In the genomic region with DNA sequence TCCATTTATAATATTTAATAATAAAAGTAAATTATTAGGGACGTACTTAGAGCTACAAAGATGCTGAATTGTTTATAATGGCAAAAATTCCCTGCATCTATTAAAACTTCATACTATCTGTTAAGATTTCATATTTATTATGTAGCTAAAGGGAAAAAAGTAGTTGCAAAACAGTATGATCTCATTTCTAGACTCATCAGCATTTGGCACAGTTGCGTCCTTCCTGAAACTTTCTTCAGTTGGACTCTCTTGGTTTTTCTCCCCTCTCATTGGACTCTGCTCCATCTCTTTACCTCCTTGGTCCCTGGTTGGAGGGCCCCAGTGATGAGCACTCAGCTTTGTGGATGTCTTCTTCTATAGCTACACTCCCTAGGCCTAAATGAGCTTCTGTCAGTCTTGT, we compare ENCODE assay signal across 28 cellular contexts.
"Had no signal": no experiment of that assay in that cellular context is flagged by ENCODE, and none has a peak within 500 bp of the region (broad histone marks: within the 10 kb centered on the region; RNA-seq: fewer than 3 reads in every experiment).

No MANE protein-coding gene starts in this region.

- H3K36me3 ChIP-seq: pancreas, prostate gland had no signal

- H3K9me3 Mint-ChIP-seq: immature natural killer cell; natural killer cell treated with Interleukin-12 subunit alpha and Interleukin-12 subunit beta and Interleukin-15 and Interleukin-18, amount 100 ng/mL, for 72 hours; neural crest cell; stimulated activated naive B cell treated with anti-CD40 and anti-IgM and Interleukin-4, amounts not matched to agents 10 μg/mL and 1 μg/mL and 100 μg/mL, for 72 hours had no signal

- H3K27me3 Mint-ChIP-seq: naive thymus-derived CD4-positive, alpha-beta T cell; natural killer cell treated with Interleukin-12 subunit alpha and Interleukin-12 subunit beta and Interleukin-15 and Interleukin-18, amount 100 ng/mL, for 72 hours; stimulated activated naive B cell treated with anti-CD40 and anti-IgM and Interleukin-4, amounts not matched to agents 10 μg/mL and 1 μg/mL and 100 μg/mL, for 72 hours had no signal

- H3K4me3 Mint-ChIP-seq: immature natural killer cell; naive thymus-derived CD4-positive, alpha-beta T cell; natural killer cell treated with Interleukin-12 subunit alpha and Interleukin-12 subunit beta and Interleukin-15 and Interleukin-18, amount 100 ng/mL, for 72 hours; neural crest cell; stimulated activated naive B cell treated with anti-CD40 and anti-IgM and Interleukin-4, amounts not matched to agents 10 μg/mL and 1 μg/mL and 100 μg/mL, for 72 hours had no signal

- DNase-seq: hypothalamus; immature natural killer cell; islet precursor cell; left ventricle myocardium inferior; midbrain; mucosa of descending colon; naive thymus-derived CD4-positive, alpha-beta T cell; nucleus accumbens; pancreas; posterior cingulate gyrus; retina; right cardiac atrium; stimulated activated CD4-positive, alpha-beta T cell treated with anti-CD3 and anti-CD28 coated beads, Interleukin-12 subunit alpha, Interleukin-12 subunit beta, amount 100 ng/mL, for 4 hours; stimulated activated CD4-positive, alpha-beta T cell treated with anti-CD3 and anti-CD28 coated beads, Interleukin-15, amount 100 ng/mL, for 24 hours; stimulated activated CD4-positive, alpha-beta T cell treated with anti-CD3 and anti-CD28 coated beads, Interleukin-2, amount 100 ng/mL, for 24 hours; stimulated activated CD4-positive, alpha-beta T cell treated with anti-CD3 and anti-CD28 coated beads, Interleukin-4, amount 100 ng/mL, for 1 hour; stimulated activated naive B cell treated with anti-CD40 and anti-IgM and Interleukin-4, amounts not matched to agents 10 μg/mL and 1 μg/mL and 100 μg/mL, for 72 hours; stimulated activated naive CD8-positive, alpha-beta T cell treated with anti-CD3 and anti-CD28 coated beads, Interleukin-15, Interleukin-2, amounts not matched to agents 100 U/mL and 50 U/mL, for 24 hours; stomach; testis; thyroid gland; transverse colon; upper lobe of right lung had no signal

- ATAC-seq: mucosa of descending colon; naive thymus-derived CD4-positive, alpha-beta T cell; natural killer cell treated with Interleukin-12 subunit alpha and Interleukin-12 subunit beta and Interleukin-15 and Interleukin-18, amount 100 ng/mL, for 72 hours; pancreas; right cardiac atrium; stimulated activated naive B cell treated with anti-CD40 and anti-IgM and Interleukin-4, amounts not matched to agents 10 μg/mL and 1 μg/mL and 100 μg/mL, for 72 hours; stimulated activated naive CD8-positive, alpha-beta T cell treated with anti-CD3 and anti-CD28 coated beads, Interleukin-15, Interleukin-2, amounts not matched to agents 100 U/mL and 50 U/mL, for 24 hours; upper lobe of right lung had no signal

- H3K27ac Mint-ChIP-seq: natural killer cell treated with Interleukin-12 subunit alpha and Interleukin-12 subunit beta and Interleukin-15 and Interleukin-18, amount 100 ng/mL, for 72 hours had no signal

- H3K4me3 ChIP-seq: left ventricle myocardium inferior, lung, mucosa of descending colon, pancreas, prostate gland, skin epidermis, stomach, testis, thyroid gland, transverse colon, upper lobe of right lung had no signal

- H3K9me3 ChIP-seq: left ventricle myocardium inferior, mucosa of descending colon, pancreas, prostate gland, stomach, testis, thyroid gland, transverse colon, upper lobe of right lung had no signal

- H3K27ac ChIP-seq: left ventricle myocardium inferior, pancreas, prostate gland, skin epidermis, stomach, testis, thyroid gland, transverse colon, upper lobe of right lung had no signal

- H3K4me1 ChIP-seq: pancreas, testis, thyroid gland, upper lobe of right lung had no signal

- H3K27me3 ChIP-seq: pancreas, stomach, testis, thyroid gland, transverse colon, upper lobe of right lung had no signal

- H3K4me1 Mint-ChIP-seq: neural crest cell had no signal
